In the genomic region with DNA sequence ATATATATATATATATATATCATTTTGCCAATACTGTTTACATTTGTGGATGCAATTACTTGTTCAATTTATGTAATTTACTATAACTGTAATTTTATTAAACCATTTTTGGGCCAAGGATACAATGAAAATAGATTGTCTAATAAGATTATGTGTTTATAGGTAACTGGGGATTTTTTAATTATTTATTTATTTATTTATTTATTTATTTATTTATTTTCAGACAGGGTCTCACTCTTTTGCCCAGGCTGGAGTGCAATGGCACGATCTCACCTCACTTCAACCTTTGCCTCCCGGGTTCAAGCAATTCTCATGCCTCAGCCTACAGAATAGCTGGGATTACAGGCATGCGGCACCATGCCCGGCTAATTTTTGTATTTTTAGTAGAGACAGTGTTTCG, we compare ENCODE assay signal across 1 cellular context.
A peak's percentile ranks its signal among the peaks of the same experiment; 100 is the strongest.
TF ChIP-seq lines count a peak whose summit lies in the region.

No MANE protein-coding gene starts in this region.

TF ChIP-seq in HEK293, 187 proteins besides CTCF, POLR2A, EP300 and RAD21 (continued from another document):
- TF ChIP-seq, protein P1, sequence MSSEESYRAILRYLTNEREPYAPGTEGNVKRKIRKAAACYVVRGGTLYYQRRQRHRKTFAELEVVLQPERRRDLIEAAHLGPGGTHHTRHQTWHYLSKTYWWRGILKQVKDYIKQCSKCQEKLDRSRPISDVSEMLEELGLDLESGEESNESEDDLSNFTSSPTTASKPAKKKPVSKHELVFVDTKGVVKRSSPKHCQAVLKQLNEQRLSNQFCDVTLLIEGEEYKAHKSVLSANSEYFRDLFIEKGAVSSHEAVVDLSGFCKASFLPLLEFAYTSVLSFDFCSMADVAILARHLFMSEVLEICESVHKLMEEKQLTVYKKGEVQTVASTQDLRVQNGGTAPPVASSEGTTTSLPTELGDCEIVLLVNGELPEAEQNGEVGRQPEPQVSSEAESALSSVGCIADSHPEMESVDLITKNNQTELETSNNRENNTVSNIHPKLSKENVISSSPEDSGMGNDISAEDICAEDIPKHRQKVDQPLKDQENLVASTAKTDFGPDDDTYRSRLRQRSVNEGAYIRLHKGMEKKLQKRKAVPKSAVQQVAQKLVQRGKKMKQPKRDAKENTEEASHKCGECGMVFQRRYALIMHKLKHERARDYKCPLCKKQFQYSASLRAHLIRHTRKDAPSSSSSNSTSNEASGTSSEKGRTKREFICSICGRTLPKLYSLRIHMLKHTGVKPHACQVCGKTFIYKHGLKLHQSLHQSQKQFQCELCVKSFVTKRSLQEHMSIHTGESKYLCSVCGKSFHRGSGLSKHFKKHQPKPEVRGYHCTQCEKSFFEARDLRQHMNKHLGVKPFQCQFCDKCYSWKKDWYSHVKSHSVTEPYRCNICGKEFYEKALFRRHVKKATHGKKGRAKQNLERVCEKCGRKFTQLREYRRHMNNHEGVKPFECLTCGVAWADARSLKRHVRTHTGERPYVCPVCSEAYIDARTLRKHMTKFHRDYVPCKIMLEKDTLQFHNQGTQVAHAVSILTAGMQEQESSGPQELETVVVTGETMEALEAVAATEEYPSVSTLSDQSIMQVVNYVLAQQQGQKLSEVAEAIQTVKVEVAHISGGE (tag by site-specific recombination; conservative IDR thresholded peaks at IDR 0.05; ENCODE audit: low read depth), result peak; percentile 76
- 0 out of 2 replicates have a peak, but pooled peaks have one; percentile 12 for TF ChIP-seq ZBTB8A (tag by site-specific recombination; IDR thresholded peaks at IDR 0.05)
